In genomic region chr7:75614390-75614789, GRCh38 we compare ENCODE assay signal across 1 cellular context.
TF ChIP-seq lines count a peak whose summit lies in the region.

No MANE protein-coding gene starts in this region.

TF ChIP-seq in GM23338, 12 proteins besides CTCF, POLR2A, EP300 and RAD21:
- TF ChIP-seq ZNF462 (CRISPR knock-in tag; IDR thresholded peaks at IDR 0.05) (no peak), POLR2AphosphoS5 (IDR thresholded peaks at IDR 0.05; ENCODE audit: low read depth) (no peak), ZNF331 (CRISPR knock-in tag; IDR thresholded peaks at IDR 0.05; ENCODE audit: low read depth) (no peak), ZNF114 (CRISPR knock-in tag; IDR thresholded peaks at IDR 0.05) (no peak), JUNB (IDR thresholded peaks at IDR 0.05; ENCODE audit: unreplicated experiment) (no peak)
